8 cellular contexts compared by ENCODE assay signal in genomic region chr10:132575320-132576201, GRCh38. TPM values are rescaled to one million over a fixed set of nuclear protein-coding genes. Genes with fewer than 3 reads are reported as not detected.
A peak's percentile ranks its signal among the peaks of the same experiment; 100 is the strongest.
DNase-seq lines count a peak whose midpoint lies in the region; TF ChIP-seq lines count a peak whose summit lies in the region.

No MANE protein-coding gene starts in this region.

- no peaks in the 10 kb centered on the region for H3K9me3 ChIP-seq in muscle layer of colon (ENCODE audit: low read length)

- no peak for TF ChIP-seq CTCF in choroid plexus epithelial cell (conservative IDR thresholded peaks at IDR 0.05; ENCODE audit: low read depth, low read length)

- H3K27ac ChIP-seq in muscle layer of colon (ENCODE audit: low read depth, low read length), result peak overlapping the region; percentile 79

- H3K27me3 Mint-ChIP-seq in activated CD4-positive, alpha-beta memory T cell treated with anti-CD3 and anti-CD28 coated beads for 36 hours, result no peaks in the 10 kb centered on the region
- peaks cover 26% of the 10 kb centered on the region for H3K27me3 Mint-ChIP-seq in activated CD4-positive, alpha-beta memory T cell treated with anti-CD3 and anti-CD28 coated beads, Interleukin-2, amount 10 ng/mL, durations not matched to agents 7 days and 5 days

- H3K27ac Mint-ChIP-seq in activated CD4-positive, alpha-beta memory T cell treated with anti-CD3 and anti-CD28 coated beads for 36 hours, result no peak overlapping the region
- H3K27ac Mint-ChIP-seq in activated CD4-positive, alpha-beta memory T cell treated with anti-CD3 and anti-CD28 coated beads, Interleukin-2, amount 10 ng/mL, durations not matched to agents 7 days and 5 days, result no peak overlapping the region

- DNase-seq in activated CD4-positive, alpha-beta memory T cell treated with anti-CD3 and anti-CD28 coated beads for 36 hours, result peak; percentile 63
- DNase-seq in activated CD4-positive, alpha-beta memory T cell treated with anti-CD3 and anti-CD28 coated beads, Interleukin-2, amount 10 ng/mL, durations not matched to agents 7 days and 5 days, result no peak
- DNase-seq in HEK293T (ENCODE audit: extremely low spot score), result no peak
- peak; percentile 90 for DNase-seq in NOMO-1 treated with dmso at 0.1 percent for 144 hours (lab: John Stamatoyannopoulos, UW; ENCODE audit: unreplicated experiment)
- peak; percentile 91 for DNase-seq in choroid plexus epithelial cell (ENCODE audit: low read depth)
- DNase-seq in NCI-H1436 treated with DMSO at 0.1 percent for 48 hours (lab: John Stamatoyannopoulos, UW), result no peak
- no peak for DNase-seq in NK-92 treated with Interleukin-12 subunit alpha and Interleukin-12 subunit beta, amount 100 ng/mL, for 24 hours (lab: John Stamatoyannopoulos, UW)

- no peaks in the 10 kb centered on the region for H3K9me3 Mint-ChIP-seq in activated CD4-positive, alpha-beta memory T cell treated with anti-CD3 and anti-CD28 coated beads for 36 hours
- no peaks in the 10 kb centered on the region for H3K9me3 Mint-ChIP-seq in activated CD4-positive, alpha-beta memory T cell treated with anti-CD3 and anti-CD28 coated beads, Interleukin-2, amount 10 ng/mL, durations not matched to agents 7 days and 5 days

- intact Hi-C loops in activated CD4-positive, alpha-beta memory T cell treated with anti-CD3 and anti-CD28 coated beads for 36 hours (cut with micrococcal nuclease), result loop anchor here (1.0 kb wide), 2 partner anchors 13 to 38 kb away; partner anchors contain the start of gene INPP5A

- H3K4me3 Mint-ChIP-seq in activated CD4-positive, alpha-beta memory T cell treated with anti-CD3 and anti-CD28 coated beads for 36 hours, result no peak overlapping the region
- H3K4me3 Mint-ChIP-seq in activated CD4-positive, alpha-beta memory T cell treated with anti-CD3 and anti-CD28 coated beads, Interleukin-2, amount 10 ng/mL, durations not matched to agents 7 days and 5 days, result no peak overlapping the region

- no peaks in the 10 kb centered on the region for H3K36me3 ChIP-seq in muscle layer of colon (ENCODE audit: insufficient read depth, low read length)

- CTCF ChIA-PET in activated CD4-positive, alpha-beta memory T cell treated with anti-CD3 and anti-CD28 coated beads for 36 hours (lab: Charles Lee), result no interaction called here
- CTCF ChIA-PET in activated CD4-positive, alpha-beta memory T cell treated with anti-CD3 and anti-CD28 coated beads, Interleukin-2, amount 10 ng/mL, durations not matched to agents 7 days and 5 days (lab: Charles Lee), result interaction anchor here (0.8 kb wide), 1 partner anchor 568 kb away, joined by 4 read pairs; no protein-coding TSS in a partner anchor
- CTCF ChIA-PET in HEK293T (lab: Yijun Ruan, JAX), result no interaction called here

- H3K4me3 ChIP-seq in choroid plexus epithelial cell (ENCODE audit: low read depth, low read length) (no peak overlapping the region), muscle layer of colon (ENCODE audit: low read depth in 1 of 2, low read length in 2 of 2) (peak overlapping the region in 1 of 2 donors; percentile 42)

- no peaks in the 10 kb centered on the region for H3K27me3 ChIP-seq in muscle layer of colon (ENCODE audit: control insufficient read depth in 1 of 2, insufficient read depth in 2 of 2, low read length in 2 of 2)

- H3K4me1 ChIP-seq in muscle layer of colon (ENCODE audit: insufficient read depth, low read length), result peaks cover 78% of the 10 kb centered on the region

- peak overlapping the region; percentile 25 for H3K9ac ChIP-seq in muscle layer of colon (ENCODE audit: low read length)

- peaks cover 27% of the 10 kb centered on the region for H3K4me1 Mint-ChIP-seq in activated CD4-positive, alpha-beta memory T cell treated with anti-CD3 and anti-CD28 coated beads for 36 hours (ENCODE audit: low read depth)
- H3K4me1 Mint-ChIP-seq in activated CD4-positive, alpha-beta memory T cell treated with anti-CD3 and anti-CD28 coated beads, Interleukin-2, amount 10 ng/mL, durations not matched to agents 7 days and 5 days, result peaks cover 17% of the 10 kb centered on the region

- no peaks in the 10 kb centered on the region for H3K36me3 Mint-ChIP-seq in activated CD4-positive, alpha-beta memory T cell treated with anti-CD3 and anti-CD28 coated beads for 36 hours
- H3K36me3 Mint-ChIP-seq in activated CD4-positive, alpha-beta memory T cell treated with anti-CD3 and anti-CD28 coated beads, Interleukin-2, amount 10 ng/mL, durations not matched to agents 7 days and 5 days (ENCODE audit: low read depth), result peaks cover 3% of the 10 kb centered on the region

- POLR2A ChIA-PET in activated CD4-positive, alpha-beta memory T cell treated with anti-CD3 and anti-CD28 coated beads for 36 hours (lab: Charles Lee), result interaction anchor here (1.5 to 1.6 kb wide), 2 partner anchors 14 to 36 kb away, joined by 3 to 4 read pairs; no protein-coding TSS in a partner anchor
- POLR2A ChIA-PET in activated CD4-positive, alpha-beta memory T cell treated with anti-CD3 and anti-CD28 coated beads, Interleukin-2, amount 10 ng/mL, durations not matched to agents 7 days and 5 days (lab: Charles Lee), result interaction anchor here (1.1 to 1.2 kb wide), 3 partner anchors 24 to 40 kb away, joined by 3 read pairs; no protein-coding TSS in a partner anchor
- POLR2A ChIA-PET in HEK293T (lab: Yijun Ruan, JAX), result no interaction called here

TF ChIP-seq in HEK293T, 16 proteins besides CTCF, POLR2A, EP300 and RAD21:
- TF ChIP-seq SUZ12 (IDR thresholded peaks at IDR 0.05) (no peak), PKNOX1 (IDR thresholded peaks at IDR 0.05) (peak; percentile 53; the same call in 1 of the 2 replicates)
TF ChIP-seq in HEK293T: peak in this region for 1.

RNA-seq across cellular contexts. Expression of gene INPP5A, which starts 38.0 kb away (rescaled TPM):
- total RNA-seq in activated CD4-positive, alpha-beta memory T cell treated with anti-CD3 and anti-CD28 coated beads for 36 hours, result 1 to 10 TPM; 7.4 to 7.5 TPM
- total RNA-seq in activated CD4-positive, alpha-beta memory T cell treated with anti-CD3 and anti-CD28 coated beads, Interleukin-2, amount 10 ng/mL, durations not matched to agents 7 days and 5 days, result 1 to 10 TPM; 9.3 to 9.5 TPM

Comparison
In these comparisons a context has a peak if more than half of its experiments do, and no peak if none do; other contexts are left out.
1. DNase-seq: peak in activated CD4-positive, alpha-beta memory T cell treated with anti-CD3 and anti-CD28 coated beads for 36 hours (single experiment), NOMO-1 treated with dmso at 0.1 percent for 144 hours (single experiment) and choroid plexus epithelial cell (single experiment); none in activated CD4-positive, alpha-beta memory T cell treated with anti-CD3 and anti-CD28 coated beads, Interleukin-2, amount 10 ng/mL, durations not matched to agents 7 days and 5 days (single experiment), HEK293T (single experiment), NCI-H1436 treated with DMSO at 0.1 percent for 48 hours (single experiment) and NK-92 treated with Interleukin-12 subunit alpha and Interleukin-12 subunit beta, amount 100 ng/mL, for 24 hours (single experiment).